ENCODE assay signal across 1 cellular context in the genomic region with DNA sequence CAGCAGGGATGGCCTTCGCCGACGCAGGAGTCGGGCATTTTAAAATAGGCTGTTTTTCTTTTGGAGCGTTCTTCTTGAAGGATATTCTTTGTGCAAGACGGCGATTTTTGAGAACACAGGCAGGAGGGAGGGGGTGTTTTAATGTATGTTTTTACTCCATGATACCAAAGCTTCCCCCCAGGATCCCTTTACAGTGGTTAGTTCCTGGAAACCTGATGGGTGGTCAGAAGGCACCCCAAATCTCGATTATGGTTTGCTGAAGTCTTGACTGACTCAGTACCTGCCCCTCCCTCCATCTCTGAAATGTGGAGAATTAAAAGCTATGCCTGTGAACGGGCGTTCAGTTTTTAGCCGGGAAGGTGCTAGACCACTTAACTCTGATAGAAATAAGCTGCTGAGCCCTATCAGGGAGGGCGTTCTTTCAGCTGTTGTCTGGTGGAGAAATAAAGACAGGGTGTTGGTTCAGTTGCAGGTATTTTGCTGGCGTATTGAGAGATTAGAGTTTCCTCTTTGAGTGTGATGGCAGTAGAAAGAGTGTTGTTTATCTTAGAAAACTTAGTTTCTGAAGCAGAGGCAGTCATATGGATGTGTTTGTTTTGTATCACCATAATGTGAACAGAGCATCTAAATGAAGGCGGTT.
TF ChIP-seq lines count a peak whose summit lies in the region.

No MANE protein-coding gene starts in this region.

TF ChIP-seq in K562, 482 proteins besides CTCF, POLR2A, EP300 and RAD21 (continued from another document):
- TF ChIP-seq PHF20 (IDR thresholded peaks at IDR 0.05; ENCODE audit: partially characterized antibody) (no peak), NCOA2 (IDR thresholded peaks at IDR 0.05; ENCODE audit: partially characterized antibody in 2 of 2) (no peak), ESRRA (IDR thresholded peaks at IDR 0.05; ENCODE audit: borderline replicate concordance, low read depth) (no peak), XRCC5 (IDR thresholded peaks at IDR 0.05; ENCODE audit: low read depth, low read length) (no peak), NCOA1 (IDR thresholded peaks at IDR 0.05; ENCODE audit: low read depth) (no peak), CAMTA2 (CRISPR knock-in tag; conservative IDR thresholded peaks at IDR 0.05) (no peak)
- TF ChIP-seq, protein P1, sequence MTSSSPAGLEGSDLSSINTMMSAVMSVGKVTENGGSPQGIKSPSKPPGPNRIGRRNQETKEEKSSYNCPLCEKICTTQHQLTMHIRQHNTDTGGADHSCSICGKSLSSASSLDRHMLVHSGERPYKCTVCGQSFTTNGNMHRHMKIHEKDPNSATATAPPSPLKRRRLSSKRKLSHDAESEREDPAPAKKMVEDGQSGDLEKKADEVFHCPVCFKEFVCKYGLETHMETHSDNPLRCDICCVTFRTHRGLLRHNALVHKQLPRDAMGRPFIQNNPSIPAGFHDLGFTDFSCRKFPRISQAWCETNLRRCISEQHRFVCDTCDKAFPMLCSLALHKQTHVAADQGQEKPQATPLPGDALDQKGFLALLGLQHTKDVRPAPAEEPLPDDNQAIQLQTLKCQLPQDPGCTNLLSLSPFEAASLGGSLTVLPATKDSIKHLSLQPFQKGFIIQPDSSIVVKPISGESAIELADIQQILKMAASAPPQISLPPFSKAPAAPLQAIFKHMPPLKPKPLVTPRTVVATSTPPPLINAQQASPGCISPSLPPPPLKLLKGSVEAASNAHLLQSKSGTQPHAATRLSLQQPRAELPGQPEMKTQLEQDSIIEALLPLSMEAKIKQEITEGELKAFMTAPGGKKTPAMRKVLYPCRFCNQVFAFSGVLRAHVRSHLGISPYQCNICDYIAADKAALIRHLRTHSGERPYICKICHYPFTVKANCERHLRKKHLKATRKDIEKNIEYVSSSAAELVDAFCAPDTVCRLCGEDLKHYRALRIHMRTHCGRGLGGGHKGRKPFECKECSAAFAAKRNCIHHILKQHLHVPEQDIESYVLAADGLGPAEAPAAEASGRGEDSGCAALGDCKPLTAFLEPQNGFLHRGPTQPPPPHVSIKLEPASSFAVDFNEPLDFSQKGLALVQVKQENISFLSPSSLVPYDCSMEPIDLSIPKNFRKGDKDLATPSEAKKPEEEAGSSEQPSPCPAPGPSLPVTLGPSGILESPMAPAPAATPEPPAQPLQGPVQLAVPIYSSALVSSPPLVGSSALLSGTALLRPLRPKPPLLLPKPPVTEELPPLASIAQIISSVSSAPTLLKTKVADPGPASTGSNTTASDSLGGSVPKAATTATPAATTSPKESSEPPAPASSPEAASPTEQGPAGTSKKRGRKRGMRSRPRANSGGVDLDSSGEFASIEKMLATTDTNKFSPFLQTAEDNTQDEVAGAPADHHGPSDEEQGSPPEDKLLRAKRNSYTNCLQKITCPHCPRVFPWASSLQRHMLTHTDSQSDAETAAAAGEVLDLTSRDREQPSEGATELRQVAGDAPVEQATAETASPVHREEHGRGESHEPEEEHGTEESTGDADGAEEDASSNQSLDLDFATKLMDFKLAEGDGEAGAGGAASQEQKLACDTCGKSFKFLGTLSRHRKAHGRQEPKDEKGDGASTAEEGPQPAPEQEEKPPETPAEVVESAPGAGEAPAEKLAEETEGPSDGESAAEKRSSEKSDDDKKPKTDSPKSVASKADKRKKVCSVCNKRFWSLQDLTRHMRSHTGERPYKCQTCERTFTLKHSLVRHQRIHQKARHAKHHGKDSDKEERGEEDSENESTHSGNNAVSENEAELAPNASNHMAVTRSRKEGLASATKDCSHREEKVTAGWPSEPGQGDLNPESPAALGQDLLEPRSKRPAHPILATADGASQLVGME (CRISPR knock-in tag; IDR thresholded peaks at IDR 0.05): no peak
